ENCODE assay signal across 21 cellular contexts in genomic region chr4:25096553-25097443, GRCh38.
DNase-seq lines count a peak whose midpoint lies in the region; ATAC-seq, FAIRE-seq and TF ChIP-seq lines count a peak whose summit lies in the region.
"Had no signal": no experiment of that assay in that cellular context is flagged by ENCODE, and none has a peak within 500 bp of the region (broad histone marks: within the 10 kb centered on the region; RNA-seq: fewer than 3 reads in every experiment).

No MANE protein-coding gene starts in this region.

- H3K4me3 Mint-ChIP-seq in nephron: no peak overlapping the region
- H3K4me3 Mint-ChIP-seq: CD4-positive, alpha-beta T cell had no signal

- ATAC-seq in HepG2: peak; percentile 22; the same call in 1 of the 3 replicates
- no peak for ATAC-seq in right lobe of liver
- ATAC-seq in HG02763 (IDR thresholded peaks at IDR 0.05; ENCODE audit: unreplicated experiment): no peak
- no peak for ATAC-seq in SK-N-SH treated with all-trans-retinoic acid at 6 μM for 48 hours
- ATAC-seq: GM12878 had no signal

- intact Hi-C loops in HepG2 (cut with micrococcal nuclease; ENCODE audit: unreplicated experiment): no loop called here
- intact Hi-C loops in right lobe of liver (cut with DNase I): no loop called here

- H3K9me3 ChIP-seq in HepG2 (ENCODE audit: low read length) (peaks cover 7% of the 10 kb centered on the region), right lobe of liver (peaks cover 0 to 3% (median 0%) of the 10 kb centered on the region in 4 donors)
- H3K9me3 ChIP-seq: BE2C had no signal

- H3K79me2 ChIP-seq in HepG2 (ENCODE audit: insufficient read depth, low read length): no peaks in the 10 kb centered on the region

- POLR2A ChIA-PET in HepG2 (lab: Yijun Ruan, JAX): no interaction called here

- TF ChIP-seq EP300 in HepG2 (IDR thresholded peaks at IDR 0.05; ENCODE audit: low read depth in 2 of 2, low read length in 2 of 2): no peak
- TF ChIP-seq EP300 in HepG2 (CRISPR knock-in tag; IDR thresholded peaks at IDR 0.05; ENCODE audit: borderline replicate concordance): no peak

- no peak overlapping the region for H3K9ac ChIP-seq in HepG2 (ENCODE audit: insufficient read depth, low read depth, low read length)
- H3K9ac ChIP-seq: GM23248 had no signal

- in situ Hi-C loops in HepG2 (cut with HindIII; ENCODE audit: extremely low pct_ligation_motif_present, low pct_unique_long_range_greater_than_20kb): no loop called here

- WGBS in HepG2 (ENCODE audit: low lambda C conversion rate): 45% methylated on average over 16 of the region's 24 CpGs
- WGBS in right lobe of liver (ENCODE audit: insufficient coverage, low coverage, low lambda C conversion rate, missing lambda C conversion rate): 73% methylated on average over 14 of the region's 24 CpGs

- no peak for TF ChIP-seq POLR2A in HepG2 (IDR thresholded peaks at IDR 0.05; ENCODE audit: insufficient read depth in 1 of 2, low read depth in 2 of 2, low read length in 2 of 2)
- TF ChIP-seq POLR2A in right lobe of liver (IDR thresholded peaks at IDR 0.05): no peak

- no peak for TF ChIP-seq CTCF in HepG2 (CRISPR knock-in tag; IDR thresholded peaks at IDR 0.05)
- TF ChIP-seq CTCF in right lobe of liver (IDR thresholded peaks at IDR 0.05): no peak
- TF ChIP-seq CTCF in bronchial epithelial cell (IDR thresholded peaks at IDR 0.05; ENCODE audit: insufficient read depth, low read length, severe bottlenecking): no peak
- TF ChIP-seq CTCF in nephron (IDR thresholded peaks at IDR 0.05; ENCODE audit: unreplicated experiment in 3 of 3): no peak

- no peaks in the 10 kb centered on the region for H4K20me1 ChIP-seq in HepG2 (ENCODE audit: insufficient read depth, low read length)

- peaks cover 13% of the 10 kb centered on the region for H3K27me3 Mint-ChIP-seq in nephron (ENCODE audit: low read depth)

- H3K4me2 ChIP-seq in HepG2 (ENCODE audit: low read depth, low read length): no peak overlapping the region

- no peak for DNase-seq in HepG2 (ENCODE audit: low spot score)
- DNase-seq in right lobe of liver: no peak
- DNase-seq in bronchial epithelial cell (ENCODE audit: low read depth): no peak
- DNase-seq in NCI-H2107 (lab: John Stamatoyannopoulos, UW): no peak
- no peak for DNase-seq in NCI-H1105 treated with DMSO at 0.1 percent for 48 hours (lab: John Stamatoyannopoulos, UW)
- DNase-seq: 8988T; BE2C; Calu3; CD4-positive, alpha-beta T cell; DMS79; GM23248; MM.1S; NCI-H1417 treated with DMSO at 0.1 percent for 48 hours; NCI-H1930; OCI-M1; SIG-M5 had no signal

- no peak for TF ChIP-seq RAD21 in HepG2 (CRISPR knock-in tag; IDR thresholded peaks at IDR 0.05)

- FAIRE-seq in HepG2 (lab: Jason Lieb, UNC): no peak
- FAIRE-seq in bronchial epithelial cell (lab: Jason Lieb, UNC): peak; percentile 13
- FAIRE-seq: G401.6, GM12878 had no signal

- H3K36me3 ChIP-seq in HepG2 (replicated peaks in 1 of 2; ENCODE audit: control insufficient read depth in 1 of 2, insufficient read depth in 2 of 2, low read length in 2 of 2) (no peaks in the 10 kb centered on the region), right lobe of liver (no peaks in the 10 kb centered on the region), bronchial epithelial cell (ENCODE audit: control insufficient read depth, insufficient read depth, low read length) (no peaks in the 10 kb centered on the region)
- H3K36me3 ChIP-seq: BE2C had no signal

- no peak overlapping the region for H3K27ac ChIP-seq in HepG2 (ENCODE audit: extremely low read length, insufficient read depth, low read length)
- no peak overlapping the region for H3K27ac ChIP-seq in right lobe of liver
- H3K27ac ChIP-seq: GM23248 had no signal

- CTCF ChIA-PET in HepG2 (lab: Yijun Ruan, JAX; ENCODE audit: low intra/inter-chr PET ratio, low total read pairs): no interaction called here

- H3K27me3 ChIP-seq in HepG2 (ENCODE audit: control insufficient read depth in 1 of 2, insufficient read depth in 2 of 2, low read length in 2 of 2) (peaks cover 0 to 12% of the 10 kb centered on the region in 2 experiments; a peak in 2 of 5 replicates), right lobe of liver (no peaks in the 10 kb centered on the region), bronchial epithelial cell (ENCODE audit: control insufficient read depth, insufficient read depth, low read length) (no peaks in the 10 kb centered on the region)
- H3K27me3 ChIP-seq: BE2C had no signal

- H2AFZ ChIP-seq in HepG2 (ENCODE audit: low read length): no peak overlapping the region
- H2AFZ ChIP-seq: GM23248 had no signal

- H3K9me3 Mint-ChIP-seq in nephron: peaks cover 22% of the 10 kb centered on the region

- peak overlapping the region in 2 of 3 experiments; percentile 26 to 32 for H3K27ac Mint-ChIP-seq in nephron
- H3K27ac Mint-ChIP-seq: CD4-positive, alpha-beta T cell had no signal

- H3K4me1 ChIP-seq in HepG2 (ENCODE audit: insufficient read depth, low read length) (0 out of 2 replicates have a peak, but pooled peaks cover 7% of the 10 kb centered on the region), right lobe of liver (no peaks in the 10 kb centered on the region)
- H3K4me1 ChIP-seq: BE2C had no signal

- H3K4me3 ChIP-seq in HepG2 (replicated peaks in 1 of 3; ENCODE audit: insufficient read depth in 1 of 3, low read depth in 2 of 3, low read length in 3 of 3) (no peak overlapping the region), right lobe of liver (no peak overlapping the region), bronchial epithelial cell (ENCODE audit: low read depth, low read length) (no peak overlapping the region)
- H3K4me3 ChIP-seq: GM12878, GM23248 had no signal

- no peaks in the 10 kb centered on the region for H3K36me3 Mint-ChIP-seq in nephron (ENCODE audit: low read depth)

- BruUV-seq in HepG2 (replicated peaks; lab: Mats Ljungman, UMichigan): no TSS peak

- H3K4me1 Mint-ChIP-seq in nephron: peaks cover 55% of the 10 kb centered on the region

TF ChIP-seq in HepG2, 621 proteins besides CTCF, POLR2A, EP300 and RAD21 (continues in another document):
- TF ChIP-seq KMT2A (CRISPR knock-in tag; IDR thresholded peaks at IDR 0.05) (no peak), CBX2 (IDR thresholded peaks at IDR 0.05; ENCODE audit: low read depth, low read length) (no peak), CBX2 (CRISPR knock-in tag; IDR thresholded peaks at IDR 0.05; ENCODE audit: low read depth) (no peak)

TF ChIP-seq in SK-N-SH treated with all-trans-retinoic acid at 6 μM for 48 hours, 23 proteins besides CTCF, POLR2A, EP300 and RAD21 (continues in another document):
- TF ChIP-seq ZFP3 (CRISPR knock-in tag; IDR thresholded peaks at IDR 0.05): no peak
- TF ChIP-seq ZNF565 (CRISPR knock-in tag; conservative IDR thresholded peaks at IDR 0.05; ENCODE audit: low read depth): no peak
- no peak for TF ChIP-seq ZNF8 (CRISPR knock-in tag; IDR thresholded peaks at IDR 0.05)
- TF ChIP-seq TSHZ2 (CRISPR knock-in tag; IDR thresholded peaks at IDR 0.05): no peak
- no peak for TF ChIP-seq TOX (CRISPR knock-in tag; IDR thresholded peaks at IDR 0.05; ENCODE audit: borderline replicate concordance)
- no peak for TF ChIP-seq ZC3H10 (CRISPR knock-in tag; IDR thresholded peaks at IDR 0.05)
- no peak for TF ChIP-seq RARB (CRISPR knock-in tag; IDR thresholded peaks at IDR 0.05)
- TF ChIP-seq OSR1 (CRISPR knock-in tag; IDR thresholded peaks at IDR 0.05): no peak
- no peak for TF ChIP-seq CSRNP3 (CRISPR knock-in tag; IDR thresholded peaks at IDR 0.05)
- no peak for TF ChIP-seq ARNTL (CRISPR knock-in tag; IDR thresholded peaks at IDR 0.05; ENCODE audit: borderline replicate concordance, low read depth)
- TF ChIP-seq GLIS3 (CRISPR knock-in tag; IDR thresholded peaks at IDR 0.05): no peak
- TF ChIP-seq CSDC2 (CRISPR knock-in tag; IDR thresholded peaks at IDR 0.05): no peak
- TF ChIP-seq BACH2 (CRISPR knock-in tag; IDR thresholded peaks at IDR 0.05; ENCODE audit: borderline replicate concordance): no peak
- no peak for TF ChIP-seq ESRRG (CRISPR knock-in tag; IDR thresholded peaks at IDR 0.05)
- TF ChIP-seq ZNF70 (CRISPR knock-in tag; IDR thresholded peaks at IDR 0.05): no peak
- TF ChIP-seq ISL1 (CRISPR knock-in tag; IDR thresholded peaks at IDR 0.05): no peak
